Comparison of ENCODE assay signal across 18 cellular contexts in genomic region chr14:97539389-97539786, GRCh38.
"Had no signal": no experiment of that assay in that cellular context is flagged by ENCODE, and none has a peak within 500 bp of the region (broad histone marks: within the 10 kb centered on the region; RNA-seq: fewer than 3 reads in every experiment).

No MANE protein-coding gene starts in this region.

- ATAC-seq: heart left ventricle, lower lobe of right lung had no signal

- H3K4me3 Mint-ChIP-seq: memory B cell had no signal

- H3K4me1 ChIP-seq: left ventricle myocardium inferior, lower lobe of right lung, right atrium auricular region, sigmoid colon, stomach, transverse colon had no signal

- DNase-seq: dermis blood vessel endothelial cell; heart left ventricle; islet precursor cell; left ventricle myocardium inferior; lower lobe of right lung; midbrain; naive B cell; ovary; sigmoid colon; stimulated activated CD4-positive, alpha-beta T cell treated with anti-CD3 and anti-CD28 coated beads, Interleukin-12 subunit alpha, Interleukin-12 subunit beta, amount 100 ng/mL, for 4 hours; stimulated activated naive CD4-positive, alpha-beta T cell; stomach; substantia nigra; transverse colon had no signal

- H3K27ac Mint-ChIP-seq: memory B cell, naive B cell had no signal

- H3K4me3 ChIP-seq: heart left ventricle, left ventricle myocardium inferior, lower lobe of right lung, ovary, right atrium auricular region, sigmoid colon, skin epidermis, stomach, thoracic aorta, transverse colon had no signal

- H3K9me3 ChIP-seq: heart left ventricle, left ventricle myocardium inferior, lower lobe of right lung, ovary, right atrium auricular region, sigmoid colon, stomach, thoracic aorta, transverse colon had no signal

- H3K36me3 ChIP-seq: heart left ventricle, left ventricle myocardium inferior, lower lobe of right lung, ovary, right atrium auricular region, sigmoid colon, stomach, thoracic aorta, transverse colon had no signal

- H3K4me1 Mint-ChIP-seq: memory B cell, naive B cell had no signal

- H3K27ac ChIP-seq: heart left ventricle, left ventricle myocardium inferior, lower lobe of right lung, ovary, right atrium auricular region, sigmoid colon, skin epidermis, stomach, thoracic aorta, transverse colon had no signal

- H3K27me3 Mint-ChIP-seq: memory B cell had no signal

- H3K27me3 ChIP-seq: ovary, right atrium auricular region, sigmoid colon, transverse colon had no signal

- H3K36me3 Mint-ChIP-seq: memory B cell, naive B cell had no signal
